ENCODE assay signal across 9 cellular contexts in genomic region chr12:95859947-95860850, GRCh38. TPM values are rescaled to one million over a fixed set of nuclear protein-coding genes. Genes with fewer than 3 reads are reported as not detected.
DNase-seq lines count a peak whose midpoint lies in the region; ATAC-seq and TF ChIP-seq lines count a peak whose summit lies in the region.
"Had no signal": no experiment of that assay in that cellular context is flagged by ENCODE, and none has a peak within 500 bp of the region (broad histone marks: within the 10 kb centered on the region; RNA-seq: fewer than 3 reads in every experiment).

No MANE protein-coding gene starts in this region.

- H3K4me3 ChIP-seq in CD4-positive, alpha-beta memory T cell (ENCODE audit: low read length in 2 of 2): peak overlapping the region; percentile 77 to 90
- peak overlapping the region; percentile 82 for H3K4me3 ChIP-seq in coronary artery
- H3K4me3 ChIP-seq in uterus: peak overlapping the region in 1 of 2 donors; percentile 74

- H3K27me3 ChIP-seq in CD4-positive, alpha-beta memory T cell (ENCODE audit: insufficient read depth, low read length): no peaks in the 10 kb centered on the region
- no peaks in the 10 kb centered on the region for H3K27me3 ChIP-seq in uterus
- H3K27me3 ChIP-seq: adrenal gland had no signal

- peak overlapping the region in 2 of 8 donors; percentile 20 to 47 for H3K4me3 Mint-ChIP-seq in CD4-positive, alpha-beta memory T cell
- H3K4me3 Mint-ChIP-seq in nephron: peak overlapping the region in 2 of 3 experiments; percentile 64 to 65

- peaks cover 27% of the 10 kb centered on the region for H3K4me1 ChIP-seq in CD4-positive, alpha-beta memory T cell (ENCODE audit: insufficient read depth, low read length)
- no peaks in the 10 kb centered on the region for H3K4me1 ChIP-seq in uterus

- H3K27me3 Mint-ChIP-seq in CD4-positive, alpha-beta memory T cell: no peaks in the 10 kb centered on the region
- no peaks in the 10 kb centered on the region for H3K27me3 Mint-ChIP-seq in nephron (ENCODE audit: low read depth)

- no peak for ATAC-seq in GM19395 (IDR thresholded peaks at IDR 0.05; ENCODE audit: unreplicated experiment)

- H3K27ac ChIP-seq in CD4-positive, alpha-beta memory T cell (ENCODE audit: low read depth, low read length): peak overlapping the region; percentile 75
- H3K27ac ChIP-seq in coronary artery (no peak overlapping the region), uterus (no peak overlapping the region)

- peaks cover 29 to 37% of the 10 kb centered on the region in 2 donors for H3K36me3 Mint-ChIP-seq in CD4-positive, alpha-beta memory T cell
- no peaks in the 10 kb centered on the region for H3K36me3 Mint-ChIP-seq in nephron (ENCODE audit: low read depth)

- H3K9me3 Mint-ChIP-seq in CD4-positive, alpha-beta memory T cell: no peaks in the 10 kb centered on the region
- peaks cover 7% of the 10 kb centered on the region for H3K9me3 Mint-ChIP-seq in nephron

- POLR2A ChIA-PET in CD4-positive, alpha-beta memory T cell (lab: Charles Lee; ENCODE audit: partially characterized antibody): interaction anchor here (0.7 to 1.5 kb wide), 4 partner anchors 9 to 176 kb away, joined by 3 to 5 read pairs (median 4); partner anchors contain the start of genes AMDHD1 and CCDC38

- intact Hi-C loops in CD4-positive, alpha-beta memory T cell (cut with micrococcal nuclease): loop anchor here (2.0 kb wide), 1 partner anchor 1047 kb away; the partner anchor contains the start of gene NEDD1
- intact Hi-C loops in uterus (cut with DNase I; ENCODE audit: low total_unique reads): no loop called here

- peaks cover 27% of the 10 kb centered on the region for H3K36me3 ChIP-seq in CD4-positive, alpha-beta memory T cell (ENCODE audit: insufficient read depth, low read length)
- no peaks in the 10 kb centered on the region for H3K36me3 ChIP-seq in uterus

- peaks cover 9 to 23% (median 13%) of the 10 kb centered on the region in 4 donors for H3K4me1 Mint-ChIP-seq in CD4-positive, alpha-beta memory T cell
- no peaks in the 10 kb centered on the region for H3K4me1 Mint-ChIP-seq in nephron

- TF ChIP-seq CTCF in coronary artery (IDR thresholded peaks at IDR 0.05): no peak
- TF ChIP-seq CTCF in nephron (IDR thresholded peaks at IDR 0.05; ENCODE audit: unreplicated experiment in 3 of 3): no peak
- TF ChIP-seq CTCF in uterus (IDR thresholded peaks at IDR 0.05): no peak

- H3K27ac Mint-ChIP-seq in CD4-positive, alpha-beta memory T cell: peak overlapping the region in 3 of 7 donors; percentile 22 to 36 (median 35)
- no peak overlapping the region for H3K27ac Mint-ChIP-seq in nephron

- CTCF ChIA-PET in CD4-positive, alpha-beta memory T cell (lab: Charles Lee; ENCODE audit: partially characterized antibody): interaction anchor here (0.8 to 1.3 kb wide), 3 partner anchors 15 to 139 kb away, joined by 3 to 8 read pairs (median 4); partner anchors contain the start of gene AMDHD1

- no peak for DNase-seq in CD4-positive, alpha-beta memory T cell
- DNase-seq in Kasumi-1 (lab: John Stamatoyannopoulos, UW): peak; percentile 14 to 23
- DNase-seq in coronary artery (ENCODE audit: low spot score): no peak
- no peak for DNase-seq in iPS-NIHi11 (ENCODE audit: low spot score)
- DNase-seq in AG08395 (ENCODE audit: low spot score): no peak
- DNase-seq in uterus: no peak
- DNase-seq: adrenal gland had no signal

- TF ChIP-seq POLR2A in uterus (IDR thresholded peaks at IDR 0.05): no peak

- H3K9me3 ChIP-seq in CD4-positive, alpha-beta memory T cell (ENCODE audit: control insufficient read depth in 1 of 2, low read length in 2 of 2): no peaks in the 10 kb centered on the region
- no peaks in the 10 kb centered on the region for H3K9me3 ChIP-seq in uterus
- H3K9me3 ChIP-seq: adrenal gland had no signal

RNA-seq across cellular contexts. Expression of gene SNRPF, which starts 1.4 kb away (rescaled TPM):
- total RNA-seq in CD4-positive, alpha-beta memory T cell: 10 to 100 TPM; 16.7 to 19.5 TPM
- polyA plus RNA-seq in CD4-positive, alpha-beta memory T cell: 10 to 100 TPM; 42.9 to 60.5 TPM
- total RNA-seq in uterus: 10 to 100 TPM in 3 of 4 donors, under 1 TPM in 1; 0.26 to 23.1 (median 16.1) TPM

Comparison
In these comparisons a context has a peak if more than half of its experiments do, and no peak if none do; other contexts are left out.
1. DNase-seq: peak in Kasumi-1 (2 of 2); none in CD4-positive, alpha-beta memory T cell (0 of 5), coronary artery (single experiment), iPS-NIHi11 (single experiment), AG08395 (single experiment) and uterus (0 of 2).